ENCODE assay signal across 8 cellular contexts in the genomic region with DNA sequence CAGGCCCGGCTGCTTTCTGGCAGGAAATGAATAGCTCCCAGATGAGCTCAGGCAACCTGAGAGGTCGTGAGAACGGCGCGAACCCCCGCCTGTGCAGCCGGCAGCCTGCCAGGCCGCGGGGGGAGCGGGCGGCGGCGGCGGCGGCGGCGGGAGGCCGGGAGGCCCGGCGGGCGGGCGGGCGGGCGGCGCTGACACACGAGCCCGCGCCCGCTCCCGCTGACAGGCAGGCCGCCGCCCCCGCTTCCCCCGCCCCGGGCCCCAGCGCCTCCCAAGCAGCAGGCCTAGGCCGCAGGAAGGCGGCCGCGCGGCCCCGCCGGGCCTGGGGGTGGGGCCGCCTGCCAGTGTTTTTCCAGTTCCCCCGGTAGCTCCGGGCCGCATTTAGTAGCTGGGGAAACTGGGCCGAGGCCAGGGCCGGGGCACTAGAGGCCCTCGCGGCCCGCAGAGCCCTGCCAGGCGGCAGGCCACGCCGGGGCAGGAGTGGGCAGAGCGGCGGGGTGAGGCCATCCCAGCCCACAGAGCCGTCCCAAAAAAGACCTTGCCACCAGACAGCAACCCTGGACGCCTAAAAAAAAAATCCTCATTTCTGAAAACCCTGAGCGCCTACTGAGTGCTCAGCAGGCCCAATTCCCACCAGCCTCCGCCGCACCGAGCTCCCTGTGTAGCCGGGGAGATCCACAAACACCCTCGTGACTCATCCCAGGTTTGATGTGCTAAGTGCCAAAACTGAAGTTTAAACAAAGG. TPM values are rescaled to one million over a fixed set of nuclear protein-coding genes. Genes with fewer than 3 reads are reported as not detected.
A peak's percentile ranks its signal among the peaks of the same experiment; 100 is the strongest.
DNase-seq lines count a peak whose midpoint lies in the region; ATAC-seq and TF ChIP-seq lines count a peak whose summit lies in the region.

No MANE protein-coding gene starts in this region.

- peaks cover 41% of the 10 kb centered on the region for H3K4me1 Mint-ChIP-seq in nephron

- TF ChIP-seq CTCF in fibroblast of the aortic adventitia (IDR thresholded peaks at IDR 0.05; ENCODE audit: insufficient read depth, low read length) (no peak), nephron (IDR thresholded peaks at IDR 0.05; ENCODE audit: unreplicated experiment in 3 of 3) (no peak)

- no peaks in the 10 kb centered on the region for H3K9me3 Mint-ChIP-seq in nephron

- peaks cover 65 to 81% (median 78%) of the 10 kb centered on the region in 11 experiments for H3K27me3 ChIP-seq in BLaER1 treated with 17β-estradiol and CSF1 and Interleukin-3, amounts not matched to agents 10 nM and 100 nM
- peaks cover 0 to 4% (median 0%) of the 10 kb centered on the region in 5 donors for H3K27me3 ChIP-seq in subcutaneous abdominal adipose tissue (ENCODE audit: control insufficient read depth in 5 of 5, insufficient read depth in 4 of 5, low read length in 5 of 5)

- DNase-seq in HT1080 (ENCODE audit: low read depth): peak; percentile 93
- peak; percentile 82 for DNase-seq in OCI-M1 (lab: John Stamatoyannopoulos, UW)
- DNase-seq in activated gamma-delta T cell treated with Interleukin-2 at 50 U/mL for 16 hours: peak; percentile 35
- DNase-seq in fibroblast of the aortic adventitia (ENCODE audit: low read depth): peak; percentile 84

- H3K4me1 ChIP-seq in BLaER1 treated with 17β-estradiol and CSF1 and Interleukin-3, amounts not matched to agents 10 nM and 100 nM: peaks cover 29 to 37% (median 32%) of the 10 kb centered on the region in 10 experiments
- peaks cover 16 to 57% (median 48%) of the 10 kb centered on the region in 5 donors for H3K4me1 ChIP-seq in subcutaneous abdominal adipose tissue (ENCODE audit: control insufficient read depth in 5 of 5, insufficient read depth in 5 of 5, low read length in 5 of 5)

- peaks cover 12% of the 10 kb centered on the region for H3K36me3 Mint-ChIP-seq in nephron (ENCODE audit: low read depth)

- peaks cover 13% of the 10 kb centered on the region for H3K27me3 Mint-ChIP-seq in nephron (ENCODE audit: low read depth)

- H4K20me1 ChIP-seq in BLaER1 treated with 17β-estradiol and CSF1 and Interleukin-3, amounts not matched to agents 10 nM and 100 nM: peaks cover 1 to 58% (median 35%) of the 10 kb centered on the region in 11 experiments; a peak in 20 of 22 replicates

- H3K9me3 ChIP-seq in BLaER1 treated with 17β-estradiol and CSF1 and Interleukin-3, amounts not matched to agents 10 nM and 100 nM (replicated peaks in 1 of 11): no peaks in the 10 kb centered on the region
- no peaks in the 10 kb centered on the region for H3K9me3 ChIP-seq in subcutaneous abdominal adipose tissue (ENCODE audit: control insufficient read depth in 5 of 5, low read length in 5 of 5)

- H3K27ac Mint-ChIP-seq in nephron: peak overlapping the region; percentile 92 to 95 (median 94)

- H3K4me3 ChIP-seq in BLaER1 treated with 17β-estradiol and CSF1 and Interleukin-3, amounts not matched to agents 10 nM and 100 nM: peak overlapping the region; percentile 44 to 72 (median 58)
- H3K4me3 ChIP-seq in fibroblast of the aortic adventitia (ENCODE audit: low read depth, low read length) (peak overlapping the region; percentile 17), subcutaneous abdominal adipose tissue (ENCODE audit: low read depth in 1 of 5, low read length in 5 of 5) (peak overlapping the region in 4 of 5 donors; percentile 24 to 66 (median 52))

- ATAC-seq in GM19397 (IDR thresholded peaks at IDR 0.05; ENCODE audit: unreplicated experiment): peak; percentile 43

- H3K4me3 Mint-ChIP-seq in nephron: peak overlapping the region; percentile 41 to 64 (median 54)

- peak overlapping the region in 7 of 11 experiments; percentile 11 to 60 (median 34); a peak in 8 of 22 replicates for H3K27ac ChIP-seq in BLaER1 treated with 17β-estradiol and CSF1 and Interleukin-3, amounts not matched to agents 10 nM and 100 nM
- peak overlapping the region; percentile 95 for H3K27ac ChIP-seq in subcutaneous abdominal adipose tissue (ENCODE audit: low read depth, low read length)

- peak overlapping the region; percentile 87 to 98 (median 94) for H3K4me2 ChIP-seq in BLaER1 treated with 17β-estradiol and CSF1 and Interleukin-3, amounts not matched to agents 10 nM and 100 nM

- peak overlapping the region; percentile 41 to 73 (median 68); a peak in 20 of 22 replicates for H3K9ac ChIP-seq in BLaER1 treated with 17β-estradiol and CSF1 and Interleukin-3, amounts not matched to agents 10 nM and 100 nM
- peak overlapping the region; percentile 39 to 88 (median 82) for H3K9ac ChIP-seq in subcutaneous abdominal adipose tissue (ENCODE audit: low read length in 5 of 5)

- no peaks in the 10 kb centered on the region for H3K36me3 ChIP-seq in BLaER1 treated with 17β-estradiol and CSF1 and Interleukin-3, amounts not matched to agents 10 nM and 100 nM
- H3K36me3 ChIP-seq in subcutaneous abdominal adipose tissue (ENCODE audit: control insufficient read depth in 5 of 5, insufficient read depth in 5 of 5, low read length in 5 of 5): no peaks in the 10 kb centered on the region

RNA-seq across cellular contexts. Expression of a gene that starts 5.6 kb away (rescaled TPM):
- 20.2 and 26.3 TPM in 2 replicates for total RNA-seq in HT1080 (2014; rRNA removed; shearing (Covaris generic))
- polyA plus RNA-seq in HT1080 (2015; cell fraction: cytosol; rRNA removed): 15.0 and 25.1 TPM in 2 replicates
- 40.7 and 46.4 TPM in 2 replicates for polyA plus RNA-seq in HT1080 (2015; cell fraction: nucleus; rRNA removed)
- total RNA-seq in fibroblast of the aortic adventitia (ENCODE audit: low replicate concordance): 0.81 and 3.4 TPM in 2 replicates

Comparison
In these comparisons a context has a peak if more than half of its experiments do, and no peak if none do; other contexts are left out.
1. Peak in every context shown above with its lines: DNase-seq, ATAC-seq, H3K4me3 ChIP-seq and H3K27ac ChIP-seq.
2. DNase-seq: peak in every context shown above with its lines; median percentile 93 in HT1080; 84 in fibroblast of the aortic adventitia; 82 in OCI-M1; 35 in activated gamma-delta T cell treated with Interleukin-2 at 50 U/mL for 16 hours.